Comparison of ENCODE assay signal across 16 cellular contexts in genomic region chr2:68155618-68156017, GRCh38. TPM values are rescaled to one million over a fixed set of nuclear protein-coding genes. Genes with fewer than 3 reads are reported as not detected.
DNase-seq lines count a peak whose midpoint lies in the region; ATAC-seq and TF ChIP-seq lines count a peak whose summit lies in the region.
"Had no signal": no experiment of that assay in that cellular context is flagged by ENCODE, and none has a peak within 500 bp of the region (broad histone marks: within the 10 kb centered on the region; RNA-seq: fewer than 3 reads in every experiment).

No MANE protein-coding gene starts in this region.

- H3K27ac ChIP-seq in breast epithelium: no peak overlapping the region
- H3K27ac ChIP-seq: adrenal gland, cardiac muscle cell, stomach had no signal

- no peak overlapping the region for H3K27ac Mint-ChIP-seq in natural killer cell
- no peak overlapping the region for H3K27ac Mint-ChIP-seq in natural killer cell treated with Interleukin-12 subunit alpha and Interleukin-12 subunit beta and Interleukin-15 and Interleukin-18, amount 100 ng/mL, for 72 hours
- peak overlapping the region in 2 of 3 donors; percentile 74 to 88 for H3K27ac Mint-ChIP-seq in IgD-negative memory B cell
- no peak overlapping the region for H3K27ac Mint-ChIP-seq in central memory CD8-positive, alpha-beta T cell (ENCODE audit: low read depth)

- H3K27me3 Mint-ChIP-seq in natural killer cell (ENCODE audit: low read depth in 2 of 2) (no peaks in the 10 kb centered on the region), IgD-negative memory B cell (no peaks in the 10 kb centered on the region)
- H3K27me3 Mint-ChIP-seq in natural killer cell treated with Interleukin-12 subunit alpha and Interleukin-12 subunit beta and Interleukin-15 and Interleukin-18, amount 100 ng/mL, for 72 hours: no peaks in the 10 kb centered on the region
- H3K27me3 Mint-ChIP-seq in central memory CD8-positive, alpha-beta T cell: no peaks in the 10 kb centered on the region

- no peak for ATAC-seq in natural killer cell
- no peak for ATAC-seq in natural killer cell treated with Interleukin-12 subunit alpha and Interleukin-12 subunit beta and Interleukin-15 and Interleukin-18, amount 100 ng/mL, for 72 hours
- ATAC-seq in central memory CD8-positive, alpha-beta T cell (replicated peaks; ENCODE audit: extremely low read depth, poor library complexity, severe bottlenecking): no peak
- ATAC-seq in HG02870 (IDR thresholded peaks at IDR 0.05; ENCODE audit: unreplicated experiment): no peak
- ATAC-seq in HG02623 (IDR thresholded peaks at IDR 0.05; ENCODE audit: unreplicated experiment): no peak
- ATAC-seq: left cardiac atrium had no signal

- no peak for TF ChIP-seq POLR2A in breast epithelium (IDR thresholded peaks at IDR 0.05)

- no peaks in the 10 kb centered on the region for H3K9me3 ChIP-seq in breast epithelium
- H3K9me3 ChIP-seq: adrenal gland, stomach had no signal

- TF ChIP-seq CTCF in natural killer cell (IDR thresholded peaks at IDR 0.05) (no peak), breast epithelium (IDR thresholded peaks at IDR 0.05) (no peak)

- H3K4me3 Mint-ChIP-seq in natural killer cell (peak overlapping the region; percentile 55), IgD-negative memory B cell (peak overlapping the region in 3 of 4 donors; percentile 34 to 60 (median 52))
- H3K4me3 Mint-ChIP-seq in natural killer cell treated with Interleukin-12 subunit alpha and Interleukin-12 subunit beta and Interleukin-15 and Interleukin-18, amount 100 ng/mL, for 72 hours: no peak overlapping the region
- peak overlapping the region; percentile 98 for H3K4me3 Mint-ChIP-seq in central memory CD8-positive, alpha-beta T cell

- H3K9me3 Mint-ChIP-seq in natural killer cell (no peaks in the 10 kb centered on the region), IgD-negative memory B cell (no peaks in the 10 kb centered on the region)
- no peaks in the 10 kb centered on the region for H3K9me3 Mint-ChIP-seq in natural killer cell treated with Interleukin-12 subunit alpha and Interleukin-12 subunit beta and Interleukin-15 and Interleukin-18, amount 100 ng/mL, for 72 hours
- H3K9me3 Mint-ChIP-seq in central memory CD8-positive, alpha-beta T cell: no peaks in the 10 kb centered on the region

- H3K36me3 Mint-ChIP-seq in natural killer cell: no peaks in the 10 kb centered on the region
- peaks cover 15% of the 10 kb centered on the region for H3K36me3 Mint-ChIP-seq in natural killer cell treated with Interleukin-12 subunit alpha and Interleukin-12 subunit beta and Interleukin-15 and Interleukin-18, amount 100 ng/mL, for 72 hours
- H3K36me3 Mint-ChIP-seq in IgD-negative memory B cell: peaks cover 6% of the 10 kb centered on the region
- peaks cover 23% of the 10 kb centered on the region for H3K36me3 Mint-ChIP-seq in central memory CD8-positive, alpha-beta T cell (ENCODE audit: insufficient read depth)

- intact Hi-C loops in natural killer cell (cut with micrococcal nuclease): no loop called here
- intact Hi-C loops in breast epithelium (cut with DNase I; ENCODE audit: low total_unique reads): loop anchor here (1.0 kb wide), 1 partner anchor 13 kb away; no protein-coding TSS in a partner anchor

- no peaks in the 10 kb centered on the region for H3K27me3 ChIP-seq in breast epithelium
- H3K27me3 ChIP-seq: adrenal gland, cardiac muscle cell, stomach had no signal

- H3K4me1 Mint-ChIP-seq in natural killer cell: peaks cover 34 to 37% of the 10 kb centered on the region in 2 donors
- H3K4me1 Mint-ChIP-seq in natural killer cell treated with Interleukin-12 subunit alpha and Interleukin-12 subunit beta and Interleukin-15 and Interleukin-18, amount 100 ng/mL, for 72 hours (ENCODE audit: low read depth in 2 of 2): peaks cover 26 to 40% of the 10 kb centered on the region in 2 donors
- H3K4me1 Mint-ChIP-seq in IgD-negative memory B cell: peaks cover 42 to 56% (median 44%) of the 10 kb centered on the region in 3 donors
- peaks cover 45% of the 10 kb centered on the region for H3K4me1 Mint-ChIP-seq in central memory CD8-positive, alpha-beta T cell

- H3K4me1 ChIP-seq in breast epithelium: peaks cover 0 to 25% of the 10 kb centered on the region in 2 donors

- H3K4me3 ChIP-seq in breast epithelium: no peak overlapping the region

- no peaks in the 10 kb centered on the region for H3K36me3 ChIP-seq in breast epithelium

- DNase-seq in natural killer cell (no peak), breast epithelium (ENCODE audit: low spot score in 2 of 2) (no peak)
- no peak for DNase-seq in natural killer cell treated with Interleukin-12 subunit alpha and Interleukin-12 subunit beta and Interleukin-15 and Interleukin-18, amount 100 ng/mL, for 72 hours (ENCODE audit: low spot score)
- no peak for DNase-seq in central memory CD8-positive, alpha-beta T cell (ENCODE audit: low spot score in 2 of 2)
- DNase-seq: activated CD4-positive, alpha-beta T cell treated with anti-CD3 and anti-CD28 coated beads, Interleukin-2, amount 50 U/mL, for 4 hours; activated T-cell treated with anti-CD3 and anti-CD28 coated beads, Interleukin-2, amount 50 U/mL, for 48 hours; adrenal gland; foreskin melanocyte; left cardiac atrium; NCI-H1694; NCI-H226; stomach had no signal

RNA-seq across cellular contexts. Expression of gene PNO1, which starts 2.1 kb away (rescaled TPM):
- total RNA-seq in natural killer cell (10 to 100 TPM; 19.4 to 25.1 (median 25.0) TPM), breast epithelium (10 to 100 TPM; 15.4 to 29.5 (median 18.9) TPM)
- 10 to 100 TPM; 21.1 to 33.3 TPM for total RNA-seq in natural killer cell treated with Interleukin-12 subunit alpha and Interleukin-12 subunit beta and Interleukin-15 and Interleukin-18, amount 100 ng/mL, for 72 hours
- polyA plus RNA-seq in IgD-negative memory B cell: 17.9 TPM

Comparison
In these comparisons a context has a peak if more than half of its experiments do, and no peak if none do; other contexts are left out.
1. H3K27ac Mint-ChIP-seq: peak in IgD-negative memory B cell (2 of 3); none in natural killer cell (0 of 2), natural killer cell treated with Interleukin-12 subunit alpha and Interleukin-12 subunit beta and Interleukin-15 and Interleukin-18, amount 100 ng/mL, for 72 hours (0 of 2) and central memory CD8-positive, alpha-beta T cell (single experiment).